Comparison of ENCODE assay signal across 28 cellular contexts in genomic region chr6:134187751-134188150, GRCh38.
DNase-seq lines count a peak whose midpoint lies in the region; ATAC-seq, FAIRE-seq and TF ChIP-seq lines count a peak whose summit lies in the region.
"Had no signal": no experiment of that assay in that cellular context is flagged by ENCODE, and none has a peak within 500 bp of the region (broad histone marks: within the 10 kb centered on the region; RNA-seq: fewer than 3 reads in every experiment).

No MANE protein-coding gene starts in this region.

- H3K27ac ChIP-seq in K562 (ENCODE audit: extremely low read depth, low read depth, low read length) (no peak overlapping the region), neural progenitor cell (no peak overlapping the region), parathyroid adenoma (peak overlapping the region; percentile 25)
- H3K27ac ChIP-seq: BLaER1 had no signal

- H3K4me3 Mint-ChIP-seq in neural progenitor cell: no peak overlapping the region
- H3K4me3 Mint-ChIP-seq: CD14-positive monocyte; CD4-positive, alpha-beta memory T cell; CD4-positive, CD25-positive, alpha-beta regulatory T cell; CD8-positive, alpha-beta memory T cell had no signal

- H3K9ac ChIP-seq in K562 (ENCODE audit: insufficient read depth in 1 of 2, low read depth in 2 of 2, low read length in 2 of 2) (no peak overlapping the region), neural progenitor cell (no peak overlapping the region), parathyroid adenoma (no peak overlapping the region)
- H3K9ac ChIP-seq: BLaER1 had no signal

- TF ChIP-seq RAD21 in K562 (CRISPR knock-in tag; conservative IDR thresholded peaks at IDR 0.05 in 1 of 2, IDR thresholded peaks at IDR 0.05 in 1 of 2): no peak

- H3K4me2 ChIP-seq in K562 (ENCODE audit: insufficient read depth, low read length) (no peak overlapping the region), neural progenitor cell (no peak overlapping the region), parathyroid adenoma (ENCODE audit: low read length) (no peak overlapping the region)
- H3K4me2 ChIP-seq: BLaER1 had no signal

- H3K27me3 ChIP-seq in K562 (ENCODE audit: control insufficient read depth in 2 of 2, insufficient read depth in 2 of 2, low read length in 2 of 2) (no peaks in the 10 kb centered on the region), neural progenitor cell (no peaks in the 10 kb centered on the region), parathyroid adenoma (ENCODE audit: control insufficient read depth, insufficient read depth, low read length) (no peaks in the 10 kb centered on the region)
- H3K27me3 ChIP-seq: BE2C, BLaER1 had no signal

- in situ Hi-C loops in K562 (cut with MboI): no loop called here
- in situ Hi-C loops in GM13976 (cut with MboI; ENCODE audit: low sequenced_read_pairs, unreplicated experiment): loop anchor here (10.0 kb wide), 1 partner anchor 47 kb away; no protein-coding TSS in a partner anchor

- peak overlapping the region; percentile 53 for H3K27ac Mint-ChIP-seq in neural progenitor cell

- no TSS peak for BruUV-seq in K562 (replicated peaks; lab: Mats Ljungman, UMichigan)

- no peak for FAIRE-seq in K562 (lab: Jason Lieb, UNC)
- FAIRE-seq: A204.1, G401.6, GM12891, GM18507 had no signal

- CTCF ChIA-PET in K562 (lab: Yijun Ruan, JAX; ENCODE audit: low intra/inter-chr PET ratio): no interaction called here

- POLR2A ChIA-PET in K562 (lab: Yijun Ruan, JAX): interaction anchor here (0.6 kb wide), 1 partner anchor 482 kb away, joined by 3 read pairs; no protein-coding TSS in a partner anchor

- TF ChIP-seq EP300 in K562 (IDR thresholded peaks at IDR 0.05; ENCODE audit: low read length): no peak

- H3K79me2 ChIP-seq in K562 (ENCODE audit: control insufficient read depth, insufficient read depth, low read length) (no peaks in the 10 kb centered on the region), neural progenitor cell (ENCODE audit: low read depth) (no peaks in the 10 kb centered on the region), parathyroid adenoma (peaks cover 9% of the 10 kb centered on the region)

- peaks cover 1% of the 10 kb centered on the region for H3F3A ChIP-seq in neural progenitor cell (ENCODE audit: low read depth)

- no peaks in the 10 kb centered on the region for H3K36me3 Mint-ChIP-seq in neural progenitor cell
- H3K36me3 Mint-ChIP-seq: CD4-positive, alpha-beta memory T cell; CD4-positive, CD25-positive, alpha-beta regulatory T cell; CD8-positive, alpha-beta memory T cell had no signal

- no peaks in the 10 kb centered on the region for H3K9me1 ChIP-seq in K562 (ENCODE audit: control insufficient read depth, insufficient read depth, low read length)

- no peaks in the 10 kb centered on the region for H3K36me3 ChIP-seq in K562 (ENCODE audit: control insufficient read depth, insufficient read depth, low read length)
- no peaks in the 10 kb centered on the region for H3K36me3 ChIP-seq in neural progenitor cell
- H3K36me3 ChIP-seq in parathyroid adenoma (ENCODE audit: control insufficient read depth, insufficient read depth, low read length): no peaks in the 10 kb centered on the region
- H3K36me3 ChIP-seq: BE2C had no signal

- H3K4me3 ChIP-seq in K562 (no peak overlapping the region), neural progenitor cell (no peak overlapping the region), parathyroid adenoma (ENCODE audit: low read depth, low read length) (no peak overlapping the region)
- H3K4me3 ChIP-seq: BLaER1 had no signal

- WGBS in K562 (ENCODE audit: insufficient coverage, low coverage, missing lambda C conversion rate): 42% methylated on average over 3 of the region's 3 CpGs

- TF ChIP-seq POLR2A in K562 (conservative IDR thresholded peaks at IDR 0.05): no peak

- ATAC-seq in K562: no peak

- peaks cover 3 to 5% of the 10 kb centered on the region in 2 experiments; a peak in 2 of 5 replicates for H3K4me1 ChIP-seq in K562 (replicated peaks in 1 of 2; ENCODE audit: control insufficient read depth in 2 of 2, insufficient read depth in 2 of 2, low read length in 2 of 2)
- peaks cover 16% of the 10 kb centered on the region for H3K4me1 ChIP-seq in neural progenitor cell
- H3K4me1 ChIP-seq in parathyroid adenoma: peaks cover 34% of the 10 kb centered on the region
- H3K4me1 ChIP-seq: BE2C had no signal

- no peaks in the 10 kb centered on the region for H3K9me3 ChIP-seq in K562 (replicated peaks; ENCODE audit: control insufficient read depth, insufficient read depth, low read depth, low read length)
- H3K9me3 ChIP-seq in neural progenitor cell (ENCODE audit: low read depth): no peaks in the 10 kb centered on the region
- no peaks in the 10 kb centered on the region for H3K9me3 ChIP-seq in parathyroid adenoma (ENCODE audit: control insufficient read depth, low read length)
- H3K9me3 ChIP-seq: BE2C had no signal

- DNase-seq in K562 (ENCODE audit: extremely low read depth in 1 of 4, low spot score in 3 of 4) (no peak), cerebellum (ENCODE audit: low spot score) (peak; percentile 48), neural progenitor cell (ENCODE audit: low spot score) (no peak), GM13976 (ENCODE audit: low spot score) (no peak), HCEC 1CT (no peak), nucleus accumbens (lab: John Stamatoyannopoulos, UW) (no peak)
- no peak for DNase-seq in activated T-cell treated with anti-CD3 and anti-CD28 coated beads, Interleukin-2, amount 50 U/mL, for 48 hours
- DNase-seq: 8988T; ACHN; BE2C; CD4-positive, alpha-beta memory T cell; CD4-positive, CD25-positive, alpha-beta regulatory T cell; CD8-positive, alpha-beta memory T cell; COR-L47; DMS 273 treated with DMSO at 0.1 percent for 48 hours; DMS153; DMS53; DMS79; DND-41; EL; GF-D8 had no signal

- TF ChIP-seq CTCF in K562 (IDR thresholded peaks at IDR 0.05 in 2 of 3, conservative IDR thresholded peaks at IDR 0.05 in 1 of 3; ENCODE audit: insufficient read depth in 2 of 3, low read depth in 1 of 3, low read length in 3 of 3) (no peak), neural progenitor cell (IDR thresholded peaks at IDR 0.05) (no peak), parathyroid adenoma (IDR thresholded peaks at IDR 0.05) (no peak), GM13976 (IDR thresholded peaks at IDR 0.05; ENCODE audit: borderline replicate concordance, control extremely low read depth, extremely low read depth, insufficient read depth, missing control alignments) (no peak)

- no peaks in the 10 kb centered on the region for H3K9me3 Mint-ChIP-seq in neural progenitor cell
- H3K9me3 Mint-ChIP-seq: CD4-positive, alpha-beta memory T cell; CD4-positive, CD25-positive, alpha-beta regulatory T cell; CD8-positive, alpha-beta memory T cell had no signal

- H3K4me1 Mint-ChIP-seq in neural progenitor cell: peaks cover 13% of the 10 kb centered on the region

- peak overlapping the region; percentile 12; the same call in 1 of the 2 replicates for H2AFZ ChIP-seq in K562 (ENCODE audit: low read depth, low read length)
- no peak overlapping the region for H2AFZ ChIP-seq in neural progenitor cell (replicated peaks)
- no peak overlapping the region for H2AFZ ChIP-seq in parathyroid adenoma

- H3K27me3 Mint-ChIP-seq in neural progenitor cell (ENCODE audit: insufficient read depth, low read depth): no peaks in the 10 kb centered on the region
- H3K27me3 Mint-ChIP-seq: CD4-positive, alpha-beta memory T cell; CD4-positive, CD25-positive, alpha-beta regulatory T cell; CD8-positive, alpha-beta memory T cell had no signal

- H4K20me1 ChIP-seq in K562 (replicated peaks; ENCODE audit: control insufficient read depth, insufficient read depth, low read length) (no peaks in the 10 kb centered on the region), neural progenitor cell (ENCODE audit: low read depth) (no peaks in the 10 kb centered on the region)
- H4K20me1 ChIP-seq: BLaER1 had no signal

- intact Hi-C loops in K562 (cut with micrococcal nuclease): no loop called here

TF ChIP-seq in K562, 482 proteins besides CTCF, POLR2A, EP300 and RAD21 (continues in another document):
- TF ChIP-seq ETS1 (conservative IDR thresholded peaks at IDR 0.05; ENCODE audit: control insufficient read depth, low read depth, low read length): no peak
- no peak for TF ChIP-seq MBD2 (IDR thresholded peaks at IDR 0.05; ENCODE audit: borderline replicate concordance, low read depth)
- TF ChIP-seq ZFP91 (CRISPR knock-in tag; IDR thresholded peaks at IDR 0.05): no peak
- no peak for TF ChIP-seq SIRT6 (IDR thresholded peaks at IDR 0.05; ENCODE audit: low read depth, low read length)
- TF ChIP-seq ZNF354B (CRISPR knock-in tag; IDR thresholded peaks at IDR 0.05): no peak
- no peak for TF ChIP-seq BRD9 (IDR thresholded peaks at IDR 0.05; ENCODE audit: low read depth, partially characterized antibody)
- TF ChIP-seq PTTG1 (tag; IDR thresholded peaks at IDR 0.05; ENCODE audit: low read depth): no peak
- no peak for TF ChIP-seq ZNF134 (CRISPR knock-in tag; conservative IDR thresholded peaks at IDR 0.05)
